Comparison of ENCODE assay signal across 9 cellular contexts in the genomic region with DNA sequence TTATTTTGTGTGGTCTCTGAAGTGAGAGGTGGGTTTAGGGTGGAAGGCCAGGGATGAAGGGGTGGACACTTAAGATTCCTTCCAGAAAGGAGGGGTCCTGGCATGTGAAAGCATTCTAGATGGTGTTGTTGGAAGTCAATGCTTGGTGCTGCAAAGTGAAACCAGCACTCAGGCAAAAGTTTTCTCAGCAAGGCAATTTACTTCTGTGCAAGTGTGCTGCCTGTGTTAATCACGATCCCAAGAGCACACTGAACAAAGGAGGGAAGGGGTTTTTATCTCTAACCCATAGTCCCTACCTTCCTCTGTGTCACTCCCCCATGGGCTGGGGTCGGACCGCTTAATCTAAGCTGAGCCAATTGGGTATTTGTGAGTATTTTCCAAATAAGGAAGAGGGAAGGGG. TPM values are rescaled to one million over a fixed set of nuclear protein-coding genes. Genes with fewer than 3 reads are reported as not detected.
DNase-seq lines count a peak whose midpoint lies in the region; ATAC-seq and TF ChIP-seq lines count a peak whose summit lies in the region.
"Had no signal": no experiment of that assay in that cellular context is flagged by ENCODE, and none has a peak within 500 bp of the region (broad histone marks: within the 10 kb centered on the region; RNA-seq: fewer than 3 reads in every experiment).

No MANE protein-coding gene starts in this region.

- peak overlapping the region; percentile 75 for H3K4me3 ChIP-seq in thoracic aorta

- H3K36me3 ChIP-seq in thoracic aorta = peaks cover 49% of the 10 kb centered on the region

- no peak for DNase-seq in activated naive CD4-positive, alpha-beta T cell treated with anti-CD3 and anti-CD28 coated beads, Interleukin-2, amount 10 ng/mL, durations not matched to agents 7 days and 5 days
- DNase-seq in activated naive CD4-positive, alpha-beta T cell treated with Interleukin-2 at 50 U/mL for 16 hours = no peak
- DNase-seq in immature natural killer cell (no peak), thoracic aorta (ENCODE audit: low spot score) (no peak), NCI-H510A treated with DMSO at 0.1 percent for 48 hours (lab: John Stamatoyannopoulos, UW) (no peak), DMS 273 (lab: John Stamatoyannopoulos, UW; ENCODE audit: unreplicated experiment) (no peak)
- no peak for DNase-seq in stimulated activated CD4-positive, alpha-beta T cell treated with anti-CD3 and anti-CD28 coated beads, Interleukin-12 subunit alpha, Interleukin-12 subunit beta, amount 100 ng/mL, for 4 hours
- DNase-seq: DMS 273 treated with DMSO at 0.1 percent for 48 hours had no signal

- peaks cover 0 to 10% of the 10 kb centered on the region in 2 donors for H3K4me1 ChIP-seq in thoracic aorta (ENCODE audit: control insufficient read depth in 1 of 2, low read depth in 2 of 2)

- H3K27ac ChIP-seq in thoracic aorta = no peak overlapping the region

- H3K27me3 ChIP-seq in thoracic aorta (replicated peaks; ENCODE audit: insufficient read depth) = no peaks in the 10 kb centered on the region

- H3K36me3 Mint-ChIP-seq in activated naive CD4-positive, alpha-beta T cell treated with anti-CD3 and anti-CD28 coated beads, Interleukin-2, amount 10 ng/mL, durations not matched to agents 7 days and 5 days = peaks cover 63% of the 10 kb centered on the region
- H3K36me3 Mint-ChIP-seq in activated T-helper 17 cell treated with anti-CD3 and anti-CD28 coated beads, Interleukin-2, amount 50 U/mL, for 72 hours (ENCODE audit: low read depth) = peaks cover 65% of the 10 kb centered on the region
- peaks cover 58 to 60% (median 59%) of the 10 kb centered on the region in 3 donors for H3K36me3 Mint-ChIP-seq in immature natural killer cell

- no peak for ATAC-seq in activated T-helper 17 cell treated with anti-CD3 and anti-CD28 coated beads, Interleukin-2, amount 50 U/mL, for 72 hours (replicated peaks)
- no peak for ATAC-seq in thoracic aorta (ENCODE audit: insufficient number of reproducible peaks, low FRiP score, low read depth)

- no peak for TF ChIP-seq CTCF in thoracic aorta (IDR thresholded peaks at IDR 0.05)

- H3K9me3 Mint-ChIP-seq in activated naive CD4-positive, alpha-beta T cell treated with anti-CD3 and anti-CD28 coated beads, Interleukin-2, amount 10 ng/mL, durations not matched to agents 7 days and 5 days = peaks cover 75% of the 10 kb centered on the region
- H3K9me3 Mint-ChIP-seq in activated T-helper 17 cell treated with anti-CD3 and anti-CD28 coated beads, Interleukin-2, amount 50 U/mL, for 72 hours = peaks cover 48% of the 10 kb centered on the region
- H3K9me3 Mint-ChIP-seq in immature natural killer cell = peaks cover 44 to 79% (median 65%) of the 10 kb centered on the region in 6 donors

- no peaks in the 10 kb centered on the region for H3K27me3 Mint-ChIP-seq in activated naive CD4-positive, alpha-beta T cell treated with anti-CD3 and anti-CD28 coated beads, Interleukin-2, amount 10 ng/mL, durations not matched to agents 7 days and 5 days
- H3K27me3 Mint-ChIP-seq in activated T-helper 17 cell treated with anti-CD3 and anti-CD28 coated beads, Interleukin-2, amount 50 U/mL, for 72 hours = no peaks in the 10 kb centered on the region
- peaks cover 4 to 11% (median 8%) of the 10 kb centered on the region in 3 donors for H3K27me3 Mint-ChIP-seq in immature natural killer cell (ENCODE audit: low read depth in 3 of 3)

- peaks cover 55% of the 10 kb centered on the region for H3K9me3 ChIP-seq in thoracic aorta

- peaks cover 22% of the 10 kb centered on the region for H3K4me1 Mint-ChIP-seq in activated naive CD4-positive, alpha-beta T cell treated with anti-CD3 and anti-CD28 coated beads, Interleukin-2, amount 10 ng/mL, durations not matched to agents 7 days and 5 days
- H3K4me1 Mint-ChIP-seq in activated T-helper 17 cell treated with anti-CD3 and anti-CD28 coated beads, Interleukin-2, amount 50 U/mL, for 72 hours = peaks cover 16% of the 10 kb centered on the region
- peaks cover 32 to 52% of the 10 kb centered on the region in 2 donors for H3K4me1 Mint-ChIP-seq in immature natural killer cell

- peak overlapping the region; percentile 83 for H3K4me3 Mint-ChIP-seq in activated naive CD4-positive, alpha-beta T cell treated with anti-CD3 and anti-CD28 coated beads, Interleukin-2, amount 10 ng/mL, durations not matched to agents 7 days and 5 days
- H3K4me3 Mint-ChIP-seq in activated T-helper 17 cell treated with anti-CD3 and anti-CD28 coated beads, Interleukin-2, amount 50 U/mL, for 72 hours = peak overlapping the region; percentile 80
- peak overlapping the region; percentile 88 to 93 (median 92) for H3K4me3 Mint-ChIP-seq in immature natural killer cell

- peak overlapping the region; percentile 89 for H3K27ac Mint-ChIP-seq in activated naive CD4-positive, alpha-beta T cell treated with anti-CD3 and anti-CD28 coated beads, Interleukin-2, amount 10 ng/mL, durations not matched to agents 7 days and 5 days
- H3K27ac Mint-ChIP-seq in activated T-helper 17 cell treated with anti-CD3 and anti-CD28 coated beads, Interleukin-2, amount 50 U/mL, for 72 hours = no peak overlapping the region
- H3K27ac Mint-ChIP-seq in immature natural killer cell = peak overlapping the region; percentile 34 to 84 (median 58)

- CTCF ChIA-PET in activated naive CD4-positive, alpha-beta T cell treated with anti-CD3 and anti-CD28 coated beads, Interleukin-2, amount 10 ng/mL, durations not matched to agents 7 days and 5 days (lab: Charles Lee) = no interaction called here

RNA-seq across cellular contexts. Expression of gene ZNF134, which starts 1.3 kb away (rescaled TPM):
- total RNA-seq in activated T-helper 17 cell treated with anti-CD3 and anti-CD28 coated beads, Interleukin-2, amount 50 U/mL, for 72 hours = 10 to 100 TPM in 1 of 2 donors, 1 to 10 TPM in 1; 5.7 to 11.2 TPM
- polyA plus RNA-seq in immature natural killer cell = 10 to 100 TPM; 12.8 to 13.9 (median 13.1) TPM
- total RNA-seq in thoracic aorta = 10 to 100 TPM; 18.4 to 43.7 TPM

RNA-seq across cellular contexts. Expression of gene ZNF530, which starts 15.7 kb away (rescaled TPM):
- total RNA-seq in activated T-helper 17 cell treated with anti-CD3 and anti-CD28 coated beads, Interleukin-2, amount 50 U/mL, for 72 hours = 1 to 10 TPM; 6.0 to 9.9 TPM
- 1 to 10 TPM; 2.9 to 8.0 (median 5.2) TPM for polyA plus RNA-seq in immature natural killer cell
- 1 to 10 TPM; 3.8 to 7.4 TPM for total RNA-seq in thoracic aorta

RNA-seq across cellular contexts. Expression of gene ZNF211, which starts 17.6 kb away (rescaled TPM):
- total RNA-seq in activated T-helper 17 cell treated with anti-CD3 and anti-CD28 coated beads, Interleukin-2, amount 50 U/mL, for 72 hours = 10 to 100 TPM in 1 of 2 donors, 1 to 10 TPM in 1; 8.4 to 14.0 TPM
- polyA plus RNA-seq in immature natural killer cell = 10 to 100 TPM; 10.2 to 26.4 (median 20.5) TPM
- 10 to 100 TPM; 12.5 to 15.7 TPM for total RNA-seq in thoracic aorta

RNA-seq across cellular contexts. Expression of gene ZIK1, which starts 31.4 kb away (rescaled TPM):
- 1 to 10 TPM; 2.5 to 3.2 TPM for total RNA-seq in activated T-helper 17 cell treated with anti-CD3 and anti-CD28 coated beads, Interleukin-2, amount 50 U/mL, for 72 hours
- 1 to 10 TPM; 4.0 to 8.9 (median 5.5) TPM for polyA plus RNA-seq in immature natural killer cell
- 10 to 100 TPM in 1 of 2 donors, 1 to 10 TPM in 1; 5.4 to 29.2 TPM for total RNA-seq in thoracic aorta

RNA-seq across cellular contexts. Expression of gene ZNF416, which starts 36.6 kb away (rescaled TPM):
- 1 to 10 TPM; 2.2 to 2.4 TPM for total RNA-seq in activated T-helper 17 cell treated with anti-CD3 and anti-CD28 coated beads, Interleukin-2, amount 50 U/mL, for 72 hours
- 1 to 10 TPM; 3.2 to 6.2 (median 4.1) TPM for polyA plus RNA-seq in immature natural killer cell
- total RNA-seq in thoracic aorta = 1 to 10 TPM; 1.6 to 4.1 TPM
